In the genomic region with DNA sequence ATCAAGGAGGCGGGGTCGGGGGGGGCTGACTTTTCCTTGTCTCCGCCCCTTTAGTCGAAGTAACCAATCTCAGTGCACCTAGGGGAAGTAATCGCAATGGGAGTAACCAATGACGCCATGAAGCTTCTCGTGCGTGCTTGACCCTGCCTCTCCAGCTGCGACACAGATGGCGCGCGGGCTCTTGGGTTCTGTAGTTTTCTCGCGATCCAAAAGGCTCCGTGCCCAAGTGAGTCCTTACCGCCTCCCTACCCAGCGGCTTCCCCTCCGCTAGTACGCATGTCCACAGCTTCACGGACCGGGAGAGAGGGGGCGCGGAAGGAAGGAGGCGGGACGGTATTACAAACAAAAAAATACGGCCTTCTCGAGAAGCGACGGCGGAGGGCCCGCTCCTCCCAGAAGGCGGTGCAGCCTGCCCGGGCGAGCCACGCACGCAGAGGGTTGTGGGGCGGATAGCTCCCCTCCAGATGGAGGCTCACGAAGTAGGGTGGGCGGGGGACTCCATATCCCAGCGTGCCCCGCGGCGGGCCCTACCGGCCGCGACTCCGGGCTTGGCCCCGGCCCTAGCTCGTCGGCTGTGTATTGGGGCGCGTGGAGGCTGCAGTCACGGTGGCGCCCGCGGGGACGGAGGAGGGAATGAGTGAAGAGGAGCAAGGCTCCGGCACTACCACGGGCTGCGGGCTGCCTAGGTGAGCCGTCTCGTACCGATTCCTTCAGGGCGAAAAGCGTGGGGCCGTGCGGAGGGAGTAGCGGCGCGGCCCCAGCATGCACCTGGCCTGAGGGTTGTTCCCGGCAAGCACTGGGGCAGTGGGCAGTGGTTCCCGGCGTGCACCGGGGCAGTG, we compare ENCODE assay signal across 1 cellular context.
TF ChIP-seq lines count a peak whose summit lies in the region.

A gene with protein sequence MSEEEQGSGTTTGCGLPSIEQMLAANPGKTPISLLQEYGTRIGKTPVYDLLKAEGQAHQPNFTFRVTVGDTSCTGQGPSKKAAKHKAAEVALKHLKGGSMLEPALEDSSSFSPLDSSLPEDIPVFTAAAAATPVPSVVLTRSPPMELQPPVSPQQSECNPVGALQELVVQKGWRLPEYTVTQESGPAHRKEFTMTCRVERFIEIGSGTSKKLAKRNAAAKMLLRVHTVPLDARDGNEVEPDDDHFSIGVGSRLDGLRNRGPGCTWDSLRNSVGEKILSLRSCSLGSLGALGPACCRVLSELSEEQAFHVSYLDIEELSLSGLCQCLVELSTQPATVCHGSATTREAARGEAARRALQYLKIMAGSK (plus strand): TSS at position 508 of the 839 bp plus-strand sequence. CDS start 126 bp downstream, at position 634.

TF ChIP-seq in A549, 52 proteins besides CTCF, POLR2A, EP300 and RAD21 (continued from another document):
- TF ChIP-seq, protein P1, sequence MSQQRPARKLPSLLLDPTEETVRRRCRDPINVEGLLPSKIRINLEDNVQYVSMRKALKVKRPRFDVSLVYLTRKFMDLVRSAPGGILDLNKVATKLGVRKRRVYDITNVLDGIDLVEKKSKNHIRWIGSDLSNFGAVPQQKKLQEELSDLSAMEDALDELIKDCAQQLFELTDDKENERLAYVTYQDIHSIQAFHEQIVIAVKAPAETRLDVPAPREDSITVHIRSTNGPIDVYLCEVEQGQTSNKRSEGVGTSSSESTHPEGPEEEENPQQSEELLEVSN (IDR thresholded peaks at IDR 0.05; ENCODE audit: borderline replicate concordance, low read depth) = peak; percentile 84
- TF ChIP-seq FOSB (CRISPR knock-in tag; IDR thresholded peaks at IDR 0.05) = peak; percentile 63; the same call in 1 of the 2 replicates
- no peak for TF ChIP-seq CHD2 (IDR thresholded peaks at IDR 0.05; ENCODE audit: low read length, partially characterized antibody)
- peak; percentile 88 for TF ChIP-seq ZSCAN20 (CRISPR knock-in tag; IDR thresholded peaks at IDR 0.05)
- TF ChIP-seq TP53 (CRISPR knock-in tag; IDR thresholded peaks at IDR 0.05) = peak; percentile 83
- TF ChIP-seq PHF8 (IDR thresholded peaks at IDR 0.05; ENCODE audit: borderline replicate concordance, low read depth) = peak; percentile 98
- TF ChIP-seq, protein P2, sequence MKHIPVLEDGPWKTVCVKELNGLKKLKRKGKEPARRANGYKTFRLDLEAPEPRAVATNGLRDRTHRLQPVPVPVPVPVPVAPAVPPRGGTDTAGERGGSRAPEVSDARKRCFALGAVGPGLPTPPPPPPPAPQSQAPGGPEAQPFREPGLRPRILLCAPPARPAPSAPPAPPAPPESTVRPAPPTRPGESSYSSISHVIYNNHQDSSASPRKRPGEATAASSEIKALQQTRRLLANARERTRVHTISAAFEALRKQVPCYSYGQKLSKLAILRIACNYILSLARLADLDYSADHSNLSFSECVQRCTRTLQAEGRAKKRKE (CRISPR knock-in tag; IDR thresholded peaks at IDR 0.05; ENCODE audit: low read depth) = peak; percentile 83; the same call in 1 of the 2 replicates
- TF ChIP-seq FOXS1 (CRISPR knock-in tag; IDR thresholded peaks at IDR 0.05) = 0 out of 2 replicates have a peak, but pooled peaks have one; percentile 58
- peak; percentile 84; the same call in 1 of the 2 replicates for TF ChIP-seq HOXB13 (CRISPR knock-in tag; IDR thresholded peaks at IDR 0.05; ENCODE audit: low read depth)
- no peak for TF ChIP-seq ESRRA (IDR thresholded peaks at IDR 0.05; ENCODE audit: borderline replicate concordance, low read length)
- TF ChIP-seq FOSL2 (IDR thresholded peaks at IDR 0.05) = no peak
- no peak for TF ChIP-seq FOSL2 (CRISPR knock-in tag; IDR thresholded peaks at IDR 0.05)
- peak; percentile 74 to 97; a peak in 4 of 5 replicates for TF ChIP-seq JUN (IDR thresholded peaks at IDR 0.05)
- peak; percentile 94 for TF ChIP-seq HOXB5 (CRISPR knock-in tag; IDR thresholded peaks at IDR 0.05)
- TF ChIP-seq, protein P3, sequence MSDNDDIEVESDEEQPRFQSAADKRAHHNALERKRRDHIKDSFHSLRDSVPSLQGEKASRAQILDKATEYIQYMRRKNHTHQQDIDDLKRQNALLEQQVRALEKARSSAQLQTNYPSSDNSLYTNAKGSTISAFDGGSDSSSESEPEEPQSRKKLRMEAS (IDR thresholded peaks at IDR 0.05) = peak; percentile 96
- TF ChIP-seq NR3C1 (IDR thresholded peaks at IDR 0.05) = no peak
- TF ChIP-seq TFCP2L1 (CRISPR knock-in tag; IDR thresholded peaks at IDR 0.05) = peak; percentile 88
- TF ChIP-seq KDM1A (IDR thresholded peaks at IDR 0.05; ENCODE audit: low read depth) = no peak
- TF ChIP-seq, protein P4, sequence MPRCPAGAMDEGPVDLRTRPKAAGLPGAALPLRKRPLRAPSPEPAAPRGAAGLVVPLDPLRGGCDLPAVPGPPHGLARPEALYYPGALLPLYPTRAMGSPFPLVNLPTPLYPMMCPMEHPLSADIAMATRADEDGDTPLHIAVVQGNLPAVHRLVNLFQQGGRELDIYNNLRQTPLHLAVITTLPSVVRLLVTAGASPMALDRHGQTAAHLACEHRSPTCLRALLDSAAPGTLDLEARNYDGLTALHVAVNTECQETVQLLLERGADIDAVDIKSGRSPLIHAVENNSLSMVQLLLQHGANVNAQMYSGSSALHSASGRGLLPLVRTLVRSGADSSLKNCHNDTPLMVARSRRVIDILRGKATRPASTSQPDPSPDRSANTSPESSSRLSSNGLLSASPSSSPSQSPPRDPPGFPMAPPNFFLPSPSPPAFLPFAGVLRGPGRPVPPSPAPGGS (IDR thresholded peaks at IDR 0.05) = peak; percentile 86; the same call in 2 of the 3 replicates
- TF ChIP-seq KDM5A (IDR thresholded peaks at IDR 0.05) = peak; percentile 37; the same call in 1 of the 2 replicates
